ENCODE assay signal across 1 cellular context in the genomic region with DNA sequence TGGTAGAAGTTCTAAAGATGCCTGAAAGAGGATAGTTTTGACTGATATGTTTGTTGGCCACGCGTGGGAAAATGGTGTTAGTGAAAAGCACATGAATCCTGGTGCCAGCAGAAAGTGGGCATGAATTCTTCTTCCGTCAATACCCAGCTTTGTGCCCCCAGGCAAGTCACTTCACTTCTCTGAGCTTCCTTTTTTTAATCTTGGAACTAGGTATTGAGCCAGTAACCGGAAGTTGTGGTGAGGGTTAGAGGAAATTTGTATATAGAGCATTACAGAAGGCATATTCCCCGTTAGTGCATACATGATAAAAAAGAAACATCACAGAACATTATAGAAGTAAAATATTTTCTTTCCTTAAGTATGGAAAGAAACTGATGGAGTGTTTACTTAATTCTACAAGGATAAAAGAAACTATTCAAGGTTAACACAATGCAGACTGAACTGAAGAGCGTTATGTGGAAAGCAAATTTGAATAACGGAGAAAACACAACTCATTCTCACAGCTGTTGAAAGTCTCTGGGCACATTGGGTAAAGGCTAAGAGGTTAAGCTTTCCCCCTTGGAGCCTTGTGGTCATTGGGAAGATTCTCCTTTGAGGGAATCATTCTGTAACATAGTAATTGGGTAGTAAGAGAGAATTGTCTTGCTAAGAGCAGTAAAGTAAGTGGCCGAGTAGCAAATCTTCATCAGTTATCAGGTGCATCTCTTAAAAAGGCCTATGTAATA.
TF ChIP-seq lines count a peak whose summit lies in the region.

No MANE protein-coding gene starts in this region.

TF ChIP-seq in SK-N-SH treated with all-trans-retinoic acid at 6 μM for 48 hours, 23 proteins besides CTCF, POLR2A, EP300 and RAD21 (continued from another document):
- TF ChIP-seq, protein P1, sequence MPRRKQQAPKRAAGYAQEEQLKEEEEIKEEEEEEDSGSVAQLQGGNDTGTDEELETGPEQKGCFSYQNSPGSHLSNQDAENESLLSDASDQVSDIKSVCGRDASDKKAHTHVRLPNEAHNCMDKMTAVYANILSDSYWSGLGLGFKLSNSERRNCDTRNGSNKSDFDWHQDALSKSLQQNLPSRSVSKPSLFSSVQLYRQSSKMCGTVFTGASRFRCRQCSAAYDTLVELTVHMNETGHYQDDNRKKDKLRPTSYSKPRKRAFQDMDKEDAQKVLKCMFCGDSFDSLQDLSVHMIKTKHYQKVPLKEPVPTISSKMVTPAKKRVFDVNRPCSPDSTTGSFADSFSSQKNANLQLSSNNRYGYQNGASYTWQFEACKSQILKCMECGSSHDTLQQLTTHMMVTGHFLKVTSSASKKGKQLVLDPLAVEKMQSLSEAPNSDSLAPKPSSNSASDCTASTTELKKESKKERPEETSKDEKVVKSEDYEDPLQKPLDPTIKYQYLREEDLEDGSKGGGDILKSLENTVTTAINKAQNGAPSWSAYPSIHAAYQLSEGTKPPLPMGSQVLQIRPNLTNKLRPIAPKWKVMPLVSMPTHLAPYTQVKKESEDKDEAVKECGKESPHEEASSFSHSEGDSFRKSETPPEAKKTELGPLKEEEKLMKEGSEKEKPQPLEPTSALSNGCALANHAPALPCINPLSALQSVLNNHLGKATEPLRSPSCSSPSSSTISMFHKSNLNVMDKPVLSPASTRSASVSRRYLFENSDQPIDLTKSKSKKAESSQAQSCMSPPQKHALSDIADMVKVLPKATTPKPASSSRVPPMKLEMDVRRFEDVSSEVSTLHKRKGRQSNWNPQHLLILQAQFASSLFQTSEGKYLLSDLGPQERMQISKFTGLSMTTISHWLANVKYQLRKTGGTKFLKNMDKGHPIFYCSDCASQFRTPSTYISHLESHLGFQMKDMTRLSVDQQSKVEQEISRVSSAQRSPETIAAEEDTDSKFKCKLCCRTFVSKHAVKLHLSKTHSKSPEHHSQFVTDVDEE (CRISPR knock-in tag; IDR thresholded peaks at IDR 0.05) = no peak
- TF ChIP-seq ISL1 (CRISPR knock-in tag; IDR thresholded peaks at IDR 0.05) (no peak), CSDC2 (CRISPR knock-in tag; IDR thresholded peaks at IDR 0.05) (no peak)
TF ChIP-seq in SK-N-SH treated with all-trans-retinoic acid at 6 μM for 48 hours: peak in this region for 0.
